In the genomic region with DNA sequence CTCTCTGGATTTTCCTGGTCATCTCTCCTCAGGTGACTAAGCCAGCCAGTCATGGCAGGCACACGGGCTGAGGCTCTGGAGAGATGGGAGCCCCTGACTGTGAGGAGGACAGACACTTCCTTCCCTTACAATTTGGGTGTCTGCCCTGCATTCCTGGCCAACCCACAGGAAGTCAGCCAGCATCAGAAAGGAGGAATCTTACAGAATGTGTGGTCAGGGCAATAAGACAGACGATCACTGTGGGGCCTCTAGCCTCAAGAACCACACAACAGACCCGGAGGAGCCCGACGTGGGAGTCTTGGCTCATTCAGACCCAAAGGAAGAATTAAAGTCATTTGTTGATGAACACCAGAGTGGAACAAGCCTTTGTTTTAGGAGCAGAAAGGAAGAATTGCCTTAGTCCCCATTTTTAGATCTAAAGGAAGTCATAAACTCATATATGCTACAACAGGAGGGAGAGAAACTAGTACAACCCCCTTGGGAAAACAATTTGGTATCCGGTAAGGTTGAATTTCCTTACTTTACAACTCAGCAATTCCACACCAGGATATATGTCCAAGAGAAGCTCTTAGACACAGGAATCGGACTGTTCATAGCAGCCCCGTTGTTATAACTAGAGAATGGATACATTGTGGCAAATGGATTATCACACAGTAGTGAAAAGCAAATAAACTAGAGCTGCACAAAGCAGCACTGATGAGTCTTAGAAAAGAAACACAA, we compare ENCODE assay signal across 8 cellular contexts.
DNase-seq lines count a peak whose midpoint lies in the region; ATAC-seq and TF ChIP-seq lines count a peak whose summit lies in the region.

No MANE protein-coding gene starts in this region.

- H3K4me1 ChIP-seq in suprapubic skin = peaks cover 65% of the 10 kb centered on the region

- no peak for TF ChIP-seq POLR2A in suprapubic skin (IDR thresholded peaks at IDR 0.05)

- H3K9me3 ChIP-seq in suprapubic skin = no peaks in the 10 kb centered on the region

- ATAC-seq in HG03175 (IDR thresholded peaks at IDR 0.05; ENCODE audit: unreplicated experiment) (no peak), HG02610 (IDR thresholded peaks at IDR 0.05; ENCODE audit: unreplicated experiment) (no peak)

- H3K36me3 ChIP-seq in suprapubic skin = no peaks in the 10 kb centered on the region

- no peak for TF ChIP-seq EP300 in suprapubic skin (IDR thresholded peaks at IDR 0.05)

- no peak for TF ChIP-seq CTCF in WI38 (IDR thresholded peaks at IDR 0.05; ENCODE audit: low read depth, low read length)
- TF ChIP-seq CTCF in suprapubic skin (IDR thresholded peaks at IDR 0.05) = no peak

- no peaks in the 10 kb centered on the region for H3K27me3 ChIP-seq in suprapubic skin

- peak overlapping the region; percentile 6 for H3K4me3 ChIP-seq in WI38 (ENCODE audit: low read depth, low read length)
- no peak overlapping the region for H3K4me3 ChIP-seq in suprapubic skin

- H3K27ac ChIP-seq in suprapubic skin = peak overlapping the region; percentile 31

- WGBS in suprapubic skin = 47% methylated on average over 8 of the region's 8 CpGs

- DNase-seq in HS-5 (ENCODE audit: low read depth) = peak; percentile 96
- DNase-seq in iPS-NIHi7 (ENCODE audit: extremely low spot score) = peak; percentile 38
- DNase-seq in suprapubic skin (ENCODE audit: low spot score in 2 of 2) = no peak
- DNase-seq in NCI-H524 treated with DMSO at 0.1 percent for 48 hours (lab: John Stamatoyannopoulos, UW) = no peak
- no peak for DNase-seq in activated T-cell treated with anti-CD3 and anti-CD28 coated beads for 4 hours

Comparison
In these comparisons a context has a peak if more than half of its experiments do, and no peak if none do; other contexts are left out.
1. DNase-seq: peak in HS-5 (single experiment) and iPS-NIHi7 (single experiment); none in suprapubic skin (0 of 2), NCI-H524 treated with DMSO at 0.1 percent for 48 hours (single experiment) and activated T-cell treated with anti-CD3 and anti-CD28 coated beads for 4 hours (single experiment).